ENCODE assay signal across 22 cellular contexts in the genomic region with DNA sequence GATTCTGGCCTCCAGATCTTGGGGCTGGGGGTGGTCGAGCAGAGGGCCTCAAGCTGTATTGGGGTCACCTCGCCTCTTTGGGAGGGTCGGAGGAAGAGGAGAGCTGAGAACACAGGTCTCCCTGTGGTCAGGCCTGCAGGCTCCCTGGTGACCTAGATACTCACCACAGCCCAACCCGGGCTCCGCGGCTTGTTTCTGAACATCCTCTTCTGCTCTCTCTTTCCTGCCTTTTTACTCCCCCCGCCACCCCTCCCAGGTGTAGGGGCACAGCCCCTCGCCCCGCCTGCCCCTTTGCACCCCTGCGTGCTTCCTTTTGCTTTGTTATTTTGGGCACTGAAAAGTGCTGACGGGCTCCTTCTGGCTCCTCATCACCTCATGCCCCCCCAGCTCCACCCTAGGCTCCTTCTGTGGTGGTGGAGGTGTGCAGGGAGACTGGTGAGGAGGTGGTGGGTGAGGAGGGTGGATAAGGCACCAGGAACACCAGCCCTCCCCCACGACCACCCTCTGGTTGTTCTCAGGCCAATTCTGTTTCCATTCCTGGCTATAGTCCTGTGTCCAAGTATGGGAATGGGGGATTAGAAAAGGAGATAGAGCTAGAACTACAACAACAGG. TPM values are rescaled to one million over a fixed set of nuclear protein-coding genes. Genes with fewer than 3 reads are reported as not detected.
DNase-seq lines count a peak whose midpoint lies in the region; ATAC-seq and TF ChIP-seq lines count a peak whose summit lies in the region.
"Had no signal": no experiment of that assay in that cellular context is flagged by ENCODE, and none has a peak within 500 bp of the region (broad histone marks: within the 10 kb centered on the region; RNA-seq: fewer than 3 reads in every experiment).

No MANE protein-coding gene starts in this region.

- ATAC-seq in lower lobe of right lung = peak; percentile 13 to 30
- no peak for ATAC-seq in GM18858 (IDR thresholded peaks at IDR 0.05; ENCODE audit: unreplicated experiment)

- H3K9ac ChIP-seq in BLaER1 treated with 17β-estradiol and CSF1 and Interleukin-3, amounts not matched to agents 10 nM and 100 nM = 0 out of 22 replicates have a peak overlapping the region, but pooled peaks of 1 of the 11 experiments have one; percentile 1

- no peak for TF ChIP-seq CTCF in lower lobe of right lung (IDR thresholded peaks at IDR 0.05)

- peak overlapping the region; percentile 56 to 98 (median 92) for H3K27ac Mint-ChIP-seq in CD8-positive, alpha-beta memory T cell
- H3K27ac Mint-ChIP-seq in activated CD4-positive, alpha-beta memory T cell treated with anti-CD3 and anti-CD28 coated beads, Interleukin-2, amount 10 ng/mL, durations not matched to agents 7 days and 5 days = peak overlapping the region; percentile 80

- H4K20me1 ChIP-seq in BLaER1 treated with 17β-estradiol and CSF1 and Interleukin-3, amounts not matched to agents 10 nM and 100 nM = peaks cover 0 to 7% (median 0%) of the 10 kb centered on the region in 11 experiments; a peak in 1 of 22 replicates

- no peaks in the 10 kb centered on the region for H3K9me3 Mint-ChIP-seq in CD8-positive, alpha-beta memory T cell
- no peaks in the 10 kb centered on the region for H3K9me3 Mint-ChIP-seq in activated CD4-positive, alpha-beta memory T cell treated with anti-CD3 and anti-CD28 coated beads, Interleukin-2, amount 10 ng/mL, durations not matched to agents 7 days and 5 days

- CTCF ChIA-PET in CD8-positive, alpha-beta memory T cell (lab: Charles Lee) = interaction anchor here (0.7 to 2.9 kb wide), 5 partner anchors 12 to 93 kb away, joined by 3 to 10 read pairs (median 3); no protein-coding TSS in a partner anchor
- CTCF ChIA-PET in activated CD4-positive, alpha-beta memory T cell treated with anti-CD3 and anti-CD28 coated beads, Interleukin-2, amount 10 ng/mL, durations not matched to agents 7 days and 5 days (lab: Charles Lee) = interaction anchor here (0.5 to 2.5 kb wide), 8 partner anchors 9 to 619 kb away, joined by 3 to 11 read pairs (median 4); partner anchors contain the start of gene TDRKH

- peaks cover 72 to 90% (median 79%) of the 10 kb centered on the region in 3 donors for H3K4me1 Mint-ChIP-seq in CD8-positive, alpha-beta memory T cell
- peaks cover 85% of the 10 kb centered on the region for H3K4me1 Mint-ChIP-seq in activated CD4-positive, alpha-beta memory T cell treated with anti-CD3 and anti-CD28 coated beads, Interleukin-2, amount 10 ng/mL, durations not matched to agents 7 days and 5 days

- H3K36me3 Mint-ChIP-seq in CD8-positive, alpha-beta memory T cell = peaks cover 0 to 4% (median 4%) of the 10 kb centered on the region in 3 donors
- H3K36me3 Mint-ChIP-seq in activated CD4-positive, alpha-beta memory T cell treated with anti-CD3 and anti-CD28 coated beads, Interleukin-2, amount 10 ng/mL, durations not matched to agents 7 days and 5 days (ENCODE audit: low read depth) = peaks cover 13% of the 10 kb centered on the region

- no peaks in the 10 kb centered on the region for H3K27me3 ChIP-seq in BLaER1 treated with 17β-estradiol and CSF1 and Interleukin-3, amounts not matched to agents 10 nM and 100 nM
- H3K27me3 ChIP-seq in CD8-positive, alpha-beta memory T cell (ENCODE audit: insufficient read depth, low read length, poor library complexity, severe bottlenecking) = no peaks in the 10 kb centered on the region
- H3K27me3 ChIP-seq in lower lobe of right lung (ENCODE audit: low read depth) (no peaks in the 10 kb centered on the region), HAP-1 (ENCODE audit: low read depth) (no peaks in the 10 kb centered on the region)
- H3K27me3 ChIP-seq: adrenal gland, cardiac muscle cell, MG63, tibial nerve had no signal

- peak; percentile 37 to 75 (median 74) for DNase-seq in CD8-positive, alpha-beta memory T cell
- peak; percentile 77 for DNase-seq in activated CD4-positive, alpha-beta memory T cell treated with anti-CD3 and anti-CD28 coated beads, Interleukin-2, amount 10 ng/mL, durations not matched to agents 7 days and 5 days
- DNase-seq in lower lobe of right lung (no peak), HAP-1 (ENCODE audit: low spot score in 2 of 2) (no peak), NCI-H446 (lab: John Stamatoyannopoulos, UW) (no peak), germinal center (ENCODE audit: low spot score) (no peak)
- DNase-seq: activated CD8-positive, alpha-beta memory T cell treated with anti-CD3 and anti-CD28 coated beads for 24 hours; adrenal gland; AML-193; HCEC 1CT; hypothalamus; MG63; NCI-H2029; NCI-H510A; stimulated activated CD4-positive, alpha-beta T cell treated with anti-CD3 and anti-CD28 coated beads, Interleukin-4, amount 100 ng/mL, for 24 hours; stimulated activated CD8-positive, alpha-beta memory T cell treated with anti-CD3 and anti-CD28 coated beads, Interleukin-4, amount 100 ng/mL, for 48 hours had no signal

- no peaks in the 10 kb centered on the region for H3K36me3 ChIP-seq in BLaER1 treated with 17β-estradiol and CSF1 and Interleukin-3, amounts not matched to agents 10 nM and 100 nM
- H3K36me3 ChIP-seq in CD8-positive, alpha-beta memory T cell (ENCODE audit: insufficient read depth, low read length) = no peaks in the 10 kb centered on the region
- H3K36me3 ChIP-seq in lower lobe of right lung (peaks cover 13% of the 10 kb centered on the region), HAP-1 (replicated peaks) (no peaks in the 10 kb centered on the region)
- H3K36me3 ChIP-seq: adrenal gland, cardiac muscle cell, MG63, tibial nerve had no signal

- H3K27ac ChIP-seq in BLaER1 treated with 17β-estradiol and CSF1 and Interleukin-3, amounts not matched to agents 10 nM and 100 nM = no peak overlapping the region
- no peak overlapping the region for H3K27ac ChIP-seq in CD8-positive, alpha-beta memory T cell (ENCODE audit: low read depth, low read length)
- no peak overlapping the region for H3K27ac ChIP-seq in lower lobe of right lung
- H3K27ac ChIP-seq: adrenal gland, cardiac muscle cell, tibial nerve had no signal

- peak overlapping the region; percentile 78 to 96 (median 85) for H3K4me2 ChIP-seq in BLaER1 treated with 17β-estradiol and CSF1 and Interleukin-3, amounts not matched to agents 10 nM and 100 nM

- peak overlapping the region; percentile 45 to 97 (median 74) for H3K4me3 Mint-ChIP-seq in CD8-positive, alpha-beta memory T cell
- peak overlapping the region; percentile 22 for H3K4me3 Mint-ChIP-seq in activated CD4-positive, alpha-beta memory T cell treated with anti-CD3 and anti-CD28 coated beads, Interleukin-2, amount 10 ng/mL, durations not matched to agents 7 days and 5 days

- H3K9me3 ChIP-seq in BLaER1 treated with 17β-estradiol and CSF1 and Interleukin-3, amounts not matched to agents 10 nM and 100 nM (replicated peaks in 1 of 11) = no peaks in the 10 kb centered on the region
- no peaks in the 10 kb centered on the region for H3K9me3 ChIP-seq in CD8-positive, alpha-beta memory T cell (ENCODE audit: low read length)
- no peaks in the 10 kb centered on the region for H3K9me3 ChIP-seq in lower lobe of right lung
- no peaks in the 10 kb centered on the region for H3K9me3 ChIP-seq in HAP-1
- H3K9me3 ChIP-seq: adrenal gland, MG63, tibial nerve had no signal

- peaks cover 46 to 85% (median 69%) of the 10 kb centered on the region in 10 experiments for H3K4me1 ChIP-seq in BLaER1 treated with 17β-estradiol and CSF1 and Interleukin-3, amounts not matched to agents 10 nM and 100 nM
- H3K4me1 ChIP-seq in CD8-positive, alpha-beta memory T cell (ENCODE audit: insufficient read depth, low read length) = peaks cover 51% of the 10 kb centered on the region
- H3K4me1 ChIP-seq in lower lobe of right lung = peaks cover 6% of the 10 kb centered on the region
- peaks cover 1% of the 10 kb centered on the region; the same call in 1 of the 2 replicates for H3K4me1 ChIP-seq in HAP-1
- H3K4me1 ChIP-seq: tibial nerve had no signal

- intact Hi-C loops in lower lobe of right lung (cut with DNase I) = no loop called here

- in situ Hi-C loops in HAP-1 (cut with MboI; ENCODE audit: low sequenced_read_pairs) = no loop called here

- no peaks in the 10 kb centered on the region for H3K27me3 Mint-ChIP-seq in CD8-positive, alpha-beta memory T cell
- H3K27me3 Mint-ChIP-seq in activated CD4-positive, alpha-beta memory T cell treated with anti-CD3 and anti-CD28 coated beads, Interleukin-2, amount 10 ng/mL, durations not matched to agents 7 days and 5 days = no peaks in the 10 kb centered on the region

- POLR2A ChIA-PET in CD8-positive, alpha-beta memory T cell (lab: Charles Lee) = interaction anchor here (1.0 kb wide), 1 partner anchor 52 kb away, joined by 4 read pairs; the partner anchor contains the start of gene MRPL9
- POLR2A ChIA-PET in activated CD4-positive, alpha-beta memory T cell treated with anti-CD3 and anti-CD28 coated beads, Interleukin-2, amount 10 ng/mL, durations not matched to agents 7 days and 5 days (lab: Charles Lee) = interaction anchor here (0.6 to 4.8 kb wide), 6 partner anchors 8 to 41 kb away, joined by 3 to 48 read pairs (median 4); partner anchors contain the start of gene RORC

- peak overlapping the region in 2 of 10 experiments; percentile 5 to 17; a peak in 1 of 20 replicates for H3K4me3 ChIP-seq in BLaER1 treated with 17β-estradiol and CSF1 and Interleukin-3, amounts not matched to agents 10 nM and 100 nM
- peak overlapping the region; percentile 9 for H3K4me3 ChIP-seq in CD8-positive, alpha-beta memory T cell (ENCODE audit: low read length)
- H3K4me3 ChIP-seq in lower lobe of right lung (no peak overlapping the region), HAP-1 (no peak overlapping the region)
- H3K4me3 ChIP-seq: adrenal gland, cardiac muscle cell, MG63, tibial nerve had no signal

RNA-seq across cellular contexts. Expression of gene LINGO4, which starts 10.6 kb away (rescaled TPM):
- under 1 TPM in 1 of 2 experiments, not detected in 1; 0.09 TPM for total RNA-seq in CD8-positive, alpha-beta memory T cell
- 0.28 TPM for polyA plus RNA-seq in CD8-positive, alpha-beta memory T cell
- total RNA-seq in activated CD4-positive, alpha-beta memory T cell treated with anti-CD3 and anti-CD28 coated beads, Interleukin-2, amount 10 ng/mL, durations not matched to agents 7 days and 5 days = 1 to 10 TPM; 1.2 to 1.3 TPM
- 0.50 TPM for total RNA-seq in lower lobe of right lung
- total RNA-seq: cardiac muscle cell, HT1080, OCI-LY7, tibial nerve had no signal
- polyA plus RNA-seq: cardiac muscle cell had no signal

RNA-seq across cellular contexts. Expression of gene RORC, which starts 15.8 kb away (rescaled TPM):
- 1 to 10 TPM; 1.3 to 1.5 TPM for total RNA-seq in CD8-positive, alpha-beta memory T cell
- 46.4 TPM for polyA plus RNA-seq in CD8-positive, alpha-beta memory T cell
- 10 to 100 TPM; 25.4 to 25.8 TPM for total RNA-seq in activated CD4-positive, alpha-beta memory T cell treated with anti-CD3 and anti-CD28 coated beads, Interleukin-2, amount 10 ng/mL, durations not matched to agents 7 days and 5 days
- 21.7 TPM for total RNA-seq in lower lobe of right lung
- total RNA-seq: cardiac muscle cell, HT1080, OCI-LY7 had no signal
- polyA plus RNA-seq: cardiac muscle cell had no signal

RNA-seq across cellular contexts. Expression of gene C2CD4D, which starts 23.8 kb away (rescaled TPM):
- 1 to 10 TPM; 1.9 to 2.0 TPM for total RNA-seq in CD8-positive, alpha-beta memory T cell
- 3.7 TPM for polyA plus RNA-seq in CD8-positive, alpha-beta memory T cell
- total RNA-seq in activated CD4-positive, alpha-beta memory T cell treated with anti-CD3 and anti-CD28 coated beads, Interleukin-2, amount 10 ng/mL, durations not matched to agents 7 days and 5 days = 1 to 10 TPM; 3.0 to 3.7 TPM
- 0.21 TPM for total RNA-seq in lower lobe of right lung
- total RNA-seq: cardiac muscle cell, HT1080, OCI-LY7 had no signal

RNA-seq across cellular contexts. Expression of gene TDRKH, which starts 25.5 kb away (rescaled TPM):
- total RNA-seq in CD8-positive, alpha-beta memory T cell = 10 to 100 TPM; 16.4 to 17.4 TPM
- 20.5 TPM for polyA plus RNA-seq in CD8-positive, alpha-beta memory T cell
- 10 to 100 TPM; 27.1 to 30.9 TPM for total RNA-seq in activated CD4-positive, alpha-beta memory T cell treated with anti-CD3 and anti-CD28 coated beads, Interleukin-2, amount 10 ng/mL, durations not matched to agents 7 days and 5 days
- total RNA-seq in lower lobe of right lung = 12.3 TPM

RNA-seq across cellular contexts. Expression of gene THEM5, which starts 37.7 kb away (rescaled TPM):
- total RNA-seq in CD8-positive, alpha-beta memory T cell = not detected
- polyA plus RNA-seq in CD8-positive, alpha-beta memory T cell = 0.38 TPM
- total RNA-seq in activated CD4-positive, alpha-beta memory T cell treated with anti-CD3 and anti-CD28 coated beads, Interleukin-2, amount 10 ng/mL, durations not matched to agents 7 days and 5 days = not detected
- total RNA-seq in lower lobe of right lung = not detected
- total RNA-seq: adrenal gland, cardiac muscle cell, HT1080, OCI-LY7, tibial nerve had no signal
- polyA plus RNA-seq: adrenal gland, cardiac muscle cell had no signal

Comparison
In these comparisons a context has a peak if more than half of its experiments do, and no peak if none do; other contexts are left out.
1. DNase-seq: peak in CD8-positive, alpha-beta memory T cell (5 of 5) and activated CD4-positive, alpha-beta memory T cell treated with anti-CD3 and anti-CD28 coated beads, Interleukin-2, amount 10 ng/mL, durations not matched to agents 7 days and 5 days (single experiment); none in lower lobe of right lung (single experiment), HAP-1 (0 of 2), NCI-H446 (0 of 2) and germinal center (single experiment).